ENCODE assay signal across 2 cellular contexts in the genomic region with DNA sequence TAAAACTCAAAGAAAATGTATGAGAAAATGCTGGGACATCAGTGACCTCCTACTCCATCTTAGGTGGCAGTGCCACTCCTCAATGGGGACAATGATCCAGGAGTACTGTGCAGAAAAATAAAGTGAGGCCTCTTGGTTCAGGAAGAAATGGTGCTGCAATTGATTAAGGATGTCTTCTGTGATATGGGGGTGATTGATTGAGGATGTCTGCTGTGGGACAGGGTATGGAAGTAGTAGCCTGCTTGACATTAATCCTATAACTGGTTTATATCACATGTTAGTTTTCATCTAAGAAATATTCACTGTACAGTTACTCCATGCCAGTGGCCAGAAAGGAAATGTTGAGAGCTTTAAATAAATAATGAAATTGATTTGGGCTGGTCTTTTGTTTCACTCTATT.
TF ChIP-seq lines count a peak whose summit lies in the region.

No MANE protein-coding gene starts in this region.

TF ChIP-seq in HCT116, 20 proteins besides CTCF, POLR2A, EP300 and RAD21:
- no peak for TF ChIP-seq CEBPB (IDR thresholded peaks at IDR 0.05; ENCODE audit: low read depth)

TF ChIP-seq in GM12878, 131 proteins besides CTCF, POLR2A, EP300 and RAD21:
- TF ChIP-seq, protein P1, sequence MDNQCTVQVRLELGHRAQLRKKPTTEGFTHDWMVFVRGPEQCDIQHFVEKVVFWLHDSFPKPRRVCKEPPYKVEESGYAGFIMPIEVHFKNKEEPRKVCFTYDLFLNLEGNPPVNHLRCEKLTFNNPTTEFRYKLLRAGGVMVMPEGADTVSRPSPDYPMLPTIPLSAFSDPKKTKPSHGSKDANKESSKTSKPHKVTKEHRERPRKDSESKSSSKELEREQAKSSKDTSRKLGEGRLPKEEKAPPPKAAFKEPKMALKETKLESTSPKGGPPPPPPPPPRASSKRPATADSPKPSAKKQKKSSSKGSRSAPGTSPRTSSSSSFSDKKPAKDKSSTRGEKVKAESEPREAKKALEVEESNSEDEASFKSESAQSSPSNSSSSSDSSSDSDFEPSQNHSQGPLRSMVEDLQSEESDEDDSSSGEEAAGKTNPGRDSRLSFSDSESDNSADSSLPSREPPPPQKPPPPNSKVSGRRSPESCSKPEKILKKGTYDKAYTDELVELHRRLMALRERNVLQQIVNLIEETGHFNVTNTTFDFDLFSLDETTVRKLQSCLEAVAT (IDR thresholded peaks at IDR 0.05), result 0 out of 2 replicates have a peak, but pooled peaks have one; percentile 39
- TF ChIP-seq, protein P2, sequence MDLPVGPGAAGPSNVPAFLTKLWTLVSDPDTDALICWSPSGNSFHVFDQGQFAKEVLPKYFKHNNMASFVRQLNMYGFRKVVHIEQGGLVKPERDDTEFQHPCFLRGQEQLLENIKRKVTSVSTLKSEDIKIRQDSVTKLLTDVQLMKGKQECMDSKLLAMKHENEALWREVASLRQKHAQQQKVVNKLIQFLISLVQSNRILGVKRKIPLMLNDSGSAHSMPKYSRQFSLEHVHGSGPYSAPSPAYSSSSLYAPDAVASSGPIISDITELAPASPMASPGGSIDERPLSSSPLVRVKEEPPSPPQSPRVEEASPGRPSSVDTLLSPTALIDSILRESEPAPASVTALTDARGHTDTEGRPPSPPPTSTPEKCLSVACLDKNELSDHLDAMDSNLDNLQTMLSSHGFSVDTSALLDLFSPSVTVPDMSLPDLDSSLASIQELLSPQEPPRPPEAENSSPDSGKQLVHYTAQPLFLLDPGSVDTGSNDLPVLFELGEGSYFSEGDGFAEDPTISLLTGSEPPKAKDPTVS (IDR thresholded peaks at IDR 0.05; ENCODE audit: low read depth, low read length), result no peak
TF ChIP-seq in GM12878: peak in this region for 1.
